ENCODE assay signal across 25 cellular contexts in the genomic region with DNA sequence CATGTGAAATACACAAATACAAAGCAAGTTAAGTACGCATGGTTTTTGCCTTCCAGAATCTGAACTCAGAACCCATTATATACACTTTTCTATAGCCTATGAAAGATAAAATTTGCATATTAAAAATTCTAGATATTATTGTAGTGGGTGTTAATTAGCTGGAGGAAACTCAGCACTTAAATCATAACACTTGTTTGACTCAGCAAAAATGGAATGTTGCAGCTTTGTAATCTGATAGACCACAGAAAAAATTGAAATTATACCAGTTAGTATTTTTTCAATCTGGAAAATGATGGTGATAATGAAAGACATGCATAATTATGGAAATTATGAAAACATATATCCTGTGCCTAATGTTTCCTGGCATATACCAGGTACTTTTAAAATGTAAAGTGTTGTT.
"Had no signal": no experiment of that assay in that cellular context is flagged by ENCODE, and none has a peak within 500 bp of the region (broad histone marks: within the 10 kb centered on the region; RNA-seq: fewer than 3 reads in every experiment).

No MANE protein-coding gene starts in this region.

- H3K27me3 ChIP-seq: esophagus squamous epithelium, gastrocnemius medialis, heart right ventricle, left lung had no signal

- DNase-seq: dermis blood vessel endothelial cell; effector CD8-positive, alpha-beta T cell; effector memory CD8-positive, alpha-beta T cell; endodermal cell; erythroblast; esophagus squamous epithelium; gastrocnemius medialis; glutamatergic neuron; head of caudate nucleus; heart right ventricle; hippocampal formation; left cardiac atrium; left lung; left ventricle myocardium superior; lower lobe of right lung; mesenchymal stem cell; mucosa of descending colon; naive B cell had no signal

- FAIRE-seq: colon, endometrium, islet of Langerhans, keratinocyte had no signal

- H3K4me1 ChIP-seq: esophagus squamous epithelium, gastrocnemius medialis, heart right ventricle, left lung, lower lobe of right lung had no signal

- H3K36me3 ChIP-seq: esophagus squamous epithelium, gastrocnemius medialis, heart right ventricle, left lung, lower lobe of right lung had no signal

- H3K9me3 ChIP-seq: esophagus squamous epithelium, gastrocnemius medialis, heart right ventricle, left lung, lower lobe of right lung, mucosa of descending colon had no signal

- H3K27ac ChIP-seq: coronary artery, epithelial cell of prostate, esophagus squamous epithelium, gastrocnemius medialis, heart right ventricle, left lung, lower lobe of right lung had no signal

- H3K4me3 ChIP-seq: coronary artery, esophagus squamous epithelium, gastrocnemius medialis, heart right ventricle, left lung, lower lobe of right lung, mucosa of descending colon had no signal

- ATAC-seq: effector memory CD8-positive, alpha-beta T cell; esophagus mucosa; gastrocnemius medialis; heart right ventricle; left cardiac atrium; left lung; left ventricle myocardium superior; lower lobe of right lung; mucosa of descending colon had no signal
